ENCODE assay signal across 8 cellular contexts in genomic region chr2:55051026-55051866, GRCh38. TPM values are rescaled to one million over a fixed set of nuclear protein-coding genes. Genes with fewer than 3 reads are reported as not detected.
A peak's percentile ranks its signal among the peaks of the same experiment; 100 is the strongest.
DNase-seq lines count a peak whose midpoint lies in the region; ATAC-seq and TF ChIP-seq lines count a peak whose summit lies in the region.

No MANE protein-coding gene starts in this region.

- CTCF ChIA-PET in SK-N-SH (lab: Yijun Ruan, JAX): interaction anchor here (0.6 to 3.7 kb wide), 8 partner anchors 9 to 244 kb away, joined by 3 to 34 read pairs (median 4); no protein-coding TSS in a partner anchor
- CTCF ChIA-PET in MCF 10A (lab: Yijun Ruan, JAX): interaction anchor here (0.7 to 6.7 kb wide), 21 partner anchors 9 to 178 kb away, joined by 3 to 100 read pairs (median 4); no protein-coding TSS in a partner anchor

- WGBS in SK-N-SH (ENCODE audit: low lambda C conversion rate): 16% methylated on average over 9 of the region's 9 CpGs
- 24 to 27% methylated on average over 9 of the region's 9 CpGs for WGBS in sigmoid colon, 2 donors

- H3K4me1 Mint-ChIP-seq in MCF 10A (ENCODE audit: insufficient read depth, unreplicated experiment): peaks cover 19% of the 10 kb centered on the region

- H3K4me2 ChIP-seq in SK-N-SH: peak overlapping the region; percentile 80

- H3K4me3 Mint-ChIP-seq in MCF 10A (ENCODE audit: unreplicated experiment): peak overlapping the region; percentile 94

- H3K27me3 ChIP-seq in SK-N-SH (ENCODE audit: insufficient read depth) (no peaks in the 10 kb centered on the region), iPS-18a (ENCODE audit: control insufficient read depth, insufficient read depth, low read length) (no peaks in the 10 kb centered on the region), sigmoid colon (no peaks in the 10 kb centered on the region)

- TF ChIP-seq CTCF in SK-N-SH (IDR thresholded peaks at IDR 0.05) (no peak), MCF 10A (IDR thresholded peaks at IDR 0.05; ENCODE audit: unreplicated experiment) (no peak), sigmoid colon (IDR thresholded peaks at IDR 0.05) (no peak)

- H3K27ac ChIP-seq in SK-N-SH (ENCODE audit: low read depth in 2 of 2, low read length in 1 of 2) (peak overlapping the region; percentile 94 to 100), iPS-18a (ENCODE audit: low read length) (peak overlapping the region; percentile 84), sigmoid colon (peak overlapping the region; percentile 99 to 100 (median 99))

- H3K79me2 ChIP-seq in SK-N-SH (ENCODE audit: insufficient read depth): peaks cover 69% of the 10 kb centered on the region

- H4K20me1 ChIP-seq in SK-N-SH (ENCODE audit: insufficient read depth): peaks cover 31% of the 10 kb centered on the region

- H3K27ac Mint-ChIP-seq in MCF 10A (ENCODE audit: low read depth, unreplicated experiment): peak overlapping the region; percentile 99

- POLR2A ChIA-PET in SK-N-SH (lab: Yijun Ruan, JAX) (interaction anchor here (0.6 to 2.6 kb wide), 8 partner anchors 9 to 943 kb away, joined by 3 to 10 read pairs (median 3); no protein-coding TSS in a partner anchor), MCF 10A (lab: Yijun Ruan, JAX) (interaction anchor here (0.6 to 6.1 kb wide), 48 partner anchors 8 to 1082 kb away, joined by 3 to 289 read pairs (median 5); partner anchors contain the start of genes CLHC1, MTIF2 and RPS27A)

- peak; percentile 58 to 94 for TF ChIP-seq EP300 in SK-N-SH (IDR thresholded peaks at IDR 0.05; ENCODE audit: borderline replicate concordance in 1 of 2, low read depth in 1 of 2, low read length in 1 of 2)
- TF ChIP-seq EP300 in sigmoid colon (IDR thresholded peaks at IDR 0.05): no peak

- 0 out of 2 replicates have a peak overlapping the region, but pooled peaks have one; percentile 43 for H2AFZ ChIP-seq in SK-N-SH (ENCODE audit: low read depth)

- TF ChIP-seq POLR2A in sigmoid colon (IDR thresholded peaks at IDR 0.05): no peak

- peaks cover 12 to 15% of the 10 kb centered on the region in 2 experiments for H3K36me3 ChIP-seq in SK-N-SH (replicated peaks in 1 of 2; ENCODE audit: control insufficient read depth in 1 of 2, insufficient read depth in 2 of 2, low read length in 1 of 2)
- H3K36me3 ChIP-seq in iPS-18a (ENCODE audit: control insufficient read depth, low read depth, low read length): no peaks in the 10 kb centered on the region
- no peaks in the 10 kb centered on the region for H3K36me3 ChIP-seq in sigmoid colon

- no peaks in the 10 kb centered on the region for H3K9me3 ChIP-seq in SK-N-SH
- no peaks in the 10 kb centered on the region for H3K9me3 ChIP-seq in iPS-18a (ENCODE audit: control insufficient read depth, low read depth, low read length)
- no peaks in the 10 kb centered on the region for H3K9me3 ChIP-seq in sigmoid colon

- H3K9me3 Mint-ChIP-seq in MCF 10A (ENCODE audit: unreplicated experiment): no peaks in the 10 kb centered on the region

- H3K4me1 ChIP-seq in SK-N-SH (ENCODE audit: control insufficient read depth in 1 of 2, insufficient read depth in 2 of 2, low read depth in 1 of 2, low read length in 1 of 2) (peaks cover 0 to 11% of the 10 kb centered on the region in 2 experiments; a peak in 2 of 4 replicates), iPS-18a (ENCODE audit: control insufficient read depth, low read depth, low read length) (peaks cover 24% of the 10 kb centered on the region), sigmoid colon (peaks cover 0 to 29% (median 24%) of the 10 kb centered on the region in 4 donors)

- intact Hi-C loops in MCF 10A (cut with micrococcal nuclease) (no loop called here), sigmoid colon (cut with DNase I) (loop anchor here (5.0 kb wide), 2 partner anchors 46 to 181 kb away; partner anchors contain the start of genes CLHC1 and RPS27A)

- TF ChIP-seq RAD21 in SK-N-SH (IDR thresholded peaks at IDR 0.05; ENCODE audit: low read length): no peak

- no peak for ATAC-seq in HG02970 (IDR thresholded peaks at IDR 0.05; ENCODE audit: low FRiP score, unreplicated experiment)

- H3K9ac ChIP-seq in SK-N-SH (peak overlapping the region; percentile 95), iPS-18a (ENCODE audit: low read length) (peak overlapping the region; percentile 81)

- H3K4me3 ChIP-seq in SK-N-SH (ENCODE audit: low read depth in 2 of 2, low read length in 1 of 2): peak overlapping the region; percentile 95 to 99
- H3K4me3 ChIP-seq in iPS-18a (ENCODE audit: low read length): peak overlapping the region; percentile 82
- H3K4me3 ChIP-seq in sigmoid colon: peak overlapping the region; percentile 82 to 96 (median 96)

- TSS peak; percentile 75 for BruUV-seq in MCF 10A (replicated peaks; lab: Mats Ljungman, UMichigan)

- peaks cover 35% of the 10 kb centered on the region for H3F3A ChIP-seq in SK-N-SH (replicated peaks; ENCODE audit: insufficient read depth)

- H3K27me3 Mint-ChIP-seq in MCF 10A (ENCODE audit: insufficient read depth, unreplicated experiment): no peaks in the 10 kb centered on the region

- DNase-seq in COLO668 (lab: John Stamatoyannopoulos, UW; ENCODE audit: unreplicated experiment) (peak; percentile 22), HS-27A (ENCODE audit: low read depth) (peak; percentile 98), SK-N-SH (peak; percentile 50), MCF 10A (ENCODE audit: unreplicated experiment) (peak; percentile 98), sigmoid colon (peak; percentile 94), NCI-H1436 (lab: John Stamatoyannopoulos, UW) (no peak)

- no peaks in the 10 kb centered on the region for H3K9me2 ChIP-seq in SK-N-SH

- H3K36me3 Mint-ChIP-seq in MCF 10A (ENCODE audit: insufficient read depth, unreplicated experiment): peaks cover 21% of the 10 kb centered on the region

TF ChIP-seq in SK-N-SH, 30 proteins besides CTCF, POLR2A, EP300 and RAD21 (continues in another document):
- TF ChIP-seq SIN3A (IDR thresholded peaks at IDR 0.05; ENCODE audit: borderline replicate concordance, low read depth, low read length) (peak; percentile 50; the same call in 1 of the 2 replicates), TEAD4 (IDR thresholded peaks at IDR 0.05; ENCODE audit: borderline replicate concordance, insufficient read depth) (peak; percentile 82), TCF12 (IDR thresholded peaks at IDR 0.05) (peak; percentile 96), YY1 (IDR thresholded peaks at IDR 0.05; ENCODE audit: low read depth) (peak; percentile 54; the same call in 1 of the 2 replicates), JUND (IDR thresholded peaks at IDR 0.05) (peak; percentile 100), MXI1 (IDR thresholded peaks at IDR 0.05; ENCODE audit: low read depth, low read length) (no peak), FOXM1 (IDR thresholded peaks at IDR 0.05; ENCODE audit: low read depth) (0 out of 2 replicates have a peak, but pooled peaks have one; percentile 69), NFIC (IDR thresholded peaks at IDR 0.05; ENCODE audit: borderline replicate concordance) (peak; percentile 72; the same call in 1 of the 2 replicates), RCOR1 (IDR thresholded peaks at IDR 0.05; ENCODE audit: low read length) (no peak), ZBTB33 (IDR thresholded peaks at IDR 0.05; ENCODE audit: borderline replicate concordance, low read depth) (peak; percentile 76), POLR2AphosphoS5 (IDR thresholded peaks at IDR 0.05; ENCODE audit: low read depth, low read length) (peak; percentile 88), MEF2A (IDR thresholded peaks at IDR 0.05; ENCODE audit: borderline replicate concordance, low read depth) (peak; percentile 64; the same call in 1 of the 2 replicates), GATA2 (CRISPR knock-in tag; IDR thresholded peaks at IDR 0.05) (no peak), FOSL2 (IDR thresholded peaks at IDR 0.05; ENCODE audit: borderline replicate concordance, low read depth) (peak; percentile 99), FOXJ3 (CRISPR knock-in tag; IDR thresholded peaks at IDR 0.05) (no peak), EZH2phosphoT487 (IDR thresholded peaks at IDR 0.05; ENCODE audit: borderline replicate concordance, low read depth) (no peak)

RNA-seq across cellular contexts. Expression of gene RTN4, which starts 1.0 kb away (rescaled TPM):
- polyA plus RNA-seq in SK-N-SH (2012; rRNA removed) (225 and 315 TPM in 2 replicates), sigmoid colon (100 to 1,000 TPM in 1 of 3 donors, 10 to 100 TPM in 2; 54.1 to 153 (median 62.0) TPM)
- 554 and 729 TPM in 2 replicates for polyA plus RNA-seq in SK-N-SH (2012; cell fraction: cytosol; rRNA removed)
- 502 and 652 TPM in 2 replicates for polyA plus RNA-seq in SK-N-SH (2012; cell fraction: nucleus; rRNA removed)
- total RNA-seq in MCF 10A (2022) (389 and 391 TPM in 2 replicates), sigmoid colon (100 to 1,000 TPM; 152 to 264 (median 199) TPM)
